ENCODE assay signal across 27 cellular contexts in the genomic region with DNA sequence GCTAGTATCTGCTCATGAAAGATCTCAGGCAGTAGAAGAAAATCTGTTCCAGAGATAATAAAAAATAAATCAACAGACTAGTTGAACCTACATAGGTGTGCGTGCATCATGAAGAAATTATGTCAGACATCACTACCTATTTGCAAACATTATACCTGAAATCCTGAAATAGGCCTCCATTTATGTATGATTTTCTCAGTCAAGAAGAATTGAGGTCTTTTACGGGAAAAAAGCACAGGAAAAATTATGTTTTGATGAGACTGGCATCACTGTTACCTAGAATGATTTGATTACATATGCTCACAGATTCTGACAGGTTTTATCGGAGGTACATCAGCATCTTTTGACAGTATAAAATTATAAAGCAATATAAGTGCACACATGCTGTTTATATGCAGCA.
DNase-seq lines count a peak whose midpoint lies in the region; ATAC-seq and TF ChIP-seq lines count a peak whose summit lies in the region.
"Had no signal": no experiment of that assay in that cellular context is flagged by ENCODE, and none has a peak within 500 bp of the region (broad histone marks: within the 10 kb centered on the region; RNA-seq: fewer than 3 reads in every experiment).

No MANE protein-coding gene starts in this region.

- H3K27ac ChIP-seq in neural cell (ENCODE audit: low read length) (no peak overlapping the region), heart left ventricle (no peak overlapping the region)
- H3K27ac ChIP-seq: 22Rv1; A549; BLaER1; BLaER1 treated with 17β-estradiol and CSF1 and Interleukin-3, amounts not matched to agents 10 nM and 100 nM; C4-2B had no signal

- TF ChIP-seq EP300 in neural cell (conservative IDR thresholded peaks at IDR 0.05; ENCODE audit: poor library complexity, severe bottlenecking): peak; percentile 93

- no peaks in the 10 kb centered on the region for H3F3A ChIP-seq in neural cell (ENCODE audit: insufficient read depth, low read length, poor library complexity, severe bottlenecking)

- no peak for TF ChIP-seq RAD21 in neural cell (conservative IDR thresholded peaks at IDR 0.05)

- no peak for DNase-seq in heart left ventricle
- DNase-seq: 8988T; ACHN; AML-193; BE2C; C1 segment of cervical spinal cord; Caco-2; Calu3; CD4-positive, alpha-beta memory T cell; CD4-positive, alpha-beta T cell; CD4-positive, CD25-positive, alpha-beta regulatory T cell; CD8-positive, alpha-beta memory T cell; CD8-positive, alpha-beta T cell; COR-L47; DMS 273 treated with DMSO at 0.1 percent for 48 hours; DMS153; DMS53; DMS79; DMS79 treated with DMSO at 0.1 percent for 48 hours; DND-41; EL had no signal

- H4K20me1 ChIP-seq in neural cell (ENCODE audit: insufficient read depth): no peaks in the 10 kb centered on the region
- H4K20me1 ChIP-seq: BLaER1; BLaER1 treated with 17β-estradiol and CSF1 and Interleukin-3, amounts not matched to agents 10 nM and 100 nM had no signal

- no peak for TF ChIP-seq CTCF in neural cell (IDR thresholded peaks at IDR 0.05; ENCODE audit: poor library complexity, severe bottlenecking)
- TF ChIP-seq CTCF in heart left ventricle (IDR thresholded peaks at IDR 0.05): no peak

- TF ChIP-seq POLR2A in heart left ventricle (IDR thresholded peaks at IDR 0.05): no peak

- H3K4me1 ChIP-seq in heart left ventricle: no peaks in the 10 kb centered on the region
- H3K4me1 ChIP-seq: A549; BE2C; BLaER1; BLaER1 treated with 17β-estradiol and CSF1 and Interleukin-3, amounts not matched to agents 10 nM and 100 nM had no signal

- intact Hi-C loops in heart left ventricle (cut with DNase I): no loop called here

- H3K4me2 ChIP-seq in neural cell (ENCODE audit: low read length): no peak overlapping the region
- H3K4me2 ChIP-seq: A549; BLaER1; BLaER1 treated with 17β-estradiol and CSF1 and Interleukin-3, amounts not matched to agents 10 nM and 100 nM had no signal

- H3K9me3 ChIP-seq in neural cell (ENCODE audit: low read length) (no peaks in the 10 kb centered on the region), heart left ventricle (peaks cover 0 to 5% (median 0%) of the 10 kb centered on the region in 12 donors)
- H3K9me3 ChIP-seq: A549; BE2C; BLaER1; BLaER1 treated with 17β-estradiol and CSF1 and Interleukin-3, amounts not matched to agents 10 nM and 100 nM; Caco-2 had no signal

- H2AFZ ChIP-seq in neural cell (ENCODE audit: low read depth, low read length): no peak overlapping the region

- H3K36me3 ChIP-seq in neural cell (ENCODE audit: insufficient read depth, low read length) (no peaks in the 10 kb centered on the region), heart left ventricle (no peaks in the 10 kb centered on the region)
- H3K36me3 ChIP-seq: BE2C; BLaER1; BLaER1 treated with 17β-estradiol and CSF1 and Interleukin-3, amounts not matched to agents 10 nM and 100 nM had no signal

- H3K4me3 ChIP-seq in neural cell (ENCODE audit: low read length) (no peak overlapping the region), heart left ventricle (no peak overlapping the region)
- H3K4me3 ChIP-seq: A549; BLaER1; BLaER1 treated with 17β-estradiol and CSF1 and Interleukin-3, amounts not matched to agents 10 nM and 100 nM had no signal

- no peak overlapping the region for H3K9ac ChIP-seq in neural cell (ENCODE audit: low read length)
- H3K9ac ChIP-seq: BLaER1; BLaER1 treated with 17β-estradiol and CSF1 and Interleukin-3, amounts not matched to agents 10 nM and 100 nM had no signal

- no peaks in the 10 kb centered on the region for H3K79me2 ChIP-seq in neural cell (replicated peaks; ENCODE audit: insufficient read depth, low read length)

- 81 to 90% (median 84%) methylated on average over 3 of the region's 3 CpGs for WGBS in heart left ventricle, 4 donors

- H3K27me3 ChIP-seq in neural cell (ENCODE audit: insufficient read depth, low read depth, low read length): no peaks in the 10 kb centered on the region
- H3K27me3 ChIP-seq in heart left ventricle: no peaks in the 10 kb centered on the region
- H3K27me3 ChIP-seq: BE2C; BLaER1; BLaER1 treated with 17β-estradiol and CSF1 and Interleukin-3, amounts not matched to agents 10 nM and 100 nM had no signal

- ATAC-seq in heart left ventricle: no peak
- ATAC-seq: A549; CD8-positive, alpha-beta T cell had no signal

- no peaks in the 10 kb centered on the region for H3K9me2 ChIP-seq in neural cell (ENCODE audit: insufficient read depth, low read length)

TF ChIP-seq in neural cell, 6 proteins besides CTCF, POLR2A, EP300 and RAD21:
- TF ChIP-seq, protein P1, sequence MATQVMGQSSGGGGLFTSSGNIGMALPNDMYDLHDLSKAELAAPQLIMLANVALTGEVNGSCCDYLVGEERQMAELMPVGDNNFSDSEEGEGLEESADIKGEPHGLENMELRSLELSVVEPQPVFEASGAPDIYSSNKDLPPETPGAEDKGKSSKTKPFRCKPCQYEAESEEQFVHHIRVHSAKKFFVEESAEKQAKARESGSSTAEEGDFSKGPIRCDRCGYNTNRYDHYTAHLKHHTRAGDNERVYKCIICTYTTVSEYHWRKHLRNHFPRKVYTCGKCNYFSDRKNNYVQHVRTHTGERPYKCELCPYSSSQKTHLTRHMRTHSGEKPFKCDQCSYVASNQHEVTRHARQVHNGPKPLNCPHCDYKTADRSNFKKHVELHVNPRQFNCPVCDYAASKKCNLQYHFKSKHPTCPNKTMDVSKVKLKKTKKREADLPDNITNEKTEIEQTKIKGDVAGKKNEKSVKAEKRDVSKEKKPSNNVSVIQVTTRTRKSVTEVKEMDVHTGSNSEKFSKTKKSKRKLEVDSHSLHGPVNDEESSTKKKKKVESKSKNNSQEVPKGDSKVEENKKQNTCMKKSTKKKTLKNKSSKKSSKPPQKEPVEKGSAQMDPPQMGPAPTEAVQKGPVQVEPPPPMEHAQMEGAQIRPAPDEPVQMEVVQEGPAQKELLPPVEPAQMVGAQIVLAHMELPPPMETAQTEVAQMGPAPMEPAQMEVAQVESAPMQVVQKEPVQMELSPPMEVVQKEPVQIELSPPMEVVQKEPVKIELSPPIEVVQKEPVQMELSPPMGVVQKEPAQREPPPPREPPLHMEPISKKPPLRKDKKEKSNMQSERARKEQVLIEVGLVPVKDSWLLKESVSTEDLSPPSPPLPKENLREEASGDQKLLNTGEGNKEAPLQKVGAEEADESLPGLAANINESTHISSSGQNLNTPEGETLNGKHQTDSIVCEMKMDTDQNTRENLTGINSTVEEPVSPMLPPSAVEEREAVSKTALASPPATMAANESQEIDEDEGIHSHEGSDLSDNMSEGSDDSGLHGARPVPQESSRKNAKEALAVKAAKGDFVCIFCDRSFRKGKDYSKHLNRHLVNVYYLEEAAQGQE (IDR thresholded peaks at IDR 0.05; ENCODE audit: borderline replicate concordance): peak; percentile 74
- TF ChIP-seq SMC3 (conservative IDR thresholded peaks at IDR 0.05; ENCODE audit: poor library complexity) (no peak), EZH2 (IDR thresholded peaks at IDR 0.05; ENCODE audit: borderline replicate concordance, insufficient read depth, low read length, poor library complexity, severe bottlenecking) (no peak), TAF1 (IDR thresholded peaks at IDR 0.05; ENCODE audit: low read depth) (no peak), MXI1 (conservative IDR thresholded peaks at IDR 0.05; ENCODE audit: poor library complexity, severe bottlenecking) (no peak), POLR2AphosphoS5 (IDR thresholded peaks at IDR 0.05) (peak; percentile 92)
